Comparison of ENCODE assay signal across 8 cellular contexts in genomic region chr3:122890077-122890484, GRCh38.
A peak's percentile ranks its signal among the peaks of the same experiment; 100 is the strongest.
DNase-seq lines count a peak whose midpoint lies in the region; ATAC-seq, FAIRE-seq and TF ChIP-seq lines count a peak whose summit lies in the region.
"Had no signal": no experiment of that assay in that cellular context is flagged by ENCODE, and none has a peak within 500 bp of the region (broad histone marks: within the 10 kb centered on the region; RNA-seq: fewer than 3 reads in every experiment).

No MANE protein-coding gene starts in this region.

- peaks cover 38% of the 10 kb centered on the region for H3K4me1 ChIP-seq in keratinocyte (ENCODE audit: control insufficient read depth, extremely low read depth, insufficient read depth, low read length)

- peak overlapping the region; percentile 35 for H3K4me2 ChIP-seq in keratinocyte (ENCODE audit: control insufficient read depth, extremely low read depth, insufficient read depth, low read depth, low read length)

- dilution Hi-C loops in keratinocyte (cut with MboI; ENCODE audit: extremely low pct_ligation_motif_present, low sequenced_read_pairs): no loop called here

- H3K27ac Mint-ChIP-seq in HFFc6 (no peak overlapping the region), type B pancreatic cell (peak overlapping the region; percentile 85), T-helper 17 cell (no peak overlapping the region)
- peak overlapping the region; percentile 8 for H3K27ac Mint-ChIP-seq in activated T-helper 17 cell treated with anti-CD3 and anti-CD28 coated beads, Interleukin-2, amount 50 U/mL, for 72 hours

- H3K9ac ChIP-seq in keratinocyte (ENCODE audit: control insufficient read depth, extremely low read depth, insufficient read depth, low read length): no peak overlapping the region

- H2AFZ ChIP-seq in keratinocyte (ENCODE audit: control insufficient read depth, low read length): no peak overlapping the region

- TF ChIP-seq CTCF in HFFc6 (IDR thresholded peaks at IDR 0.05) (no peak), keratinocyte (optimal IDR thresholded peaks at IDR 0.05 in 1 of 3, IDR thresholded peaks at IDR 0.05 in 1 of 3, conservative IDR thresholded peaks at IDR 0.05 in 1 of 3; ENCODE audit: extremely low read depth in 1 of 3, insufficient read depth in 2 of 3, low read length in 3 of 3) (no peak), type B pancreatic cell (conservative IDR thresholded peaks at IDR 0.05) (no peak)

- DNase-seq in GM12891 (ENCODE audit: insufficient read length, low spot score): no peak
- DNase-seq in HFFc6: peak; percentile 18
- DNase-seq in keratinocyte (ENCODE audit: low read depth, low spot score): peak; percentile 63
- no peak for DNase-seq in type B pancreatic cell (ENCODE audit: extremely low spot score, unreplicated experiment)
- no peak for DNase-seq in T-helper 17 cell
- no peak for DNase-seq in NCI-H2227 treated with DMSO at 0.1 percent for 48 hours (lab: John Stamatoyannopoulos, UW)

- H3K27me3 Mint-ChIP-seq in HFFc6 (ENCODE audit: insufficient read depth) (peaks cover 8% of the 10 kb centered on the region), type B pancreatic cell (no peaks in the 10 kb centered on the region), T-helper 17 cell (no peaks in the 10 kb centered on the region)
- H3K27me3 Mint-ChIP-seq in activated T-helper 17 cell treated with anti-CD3 and anti-CD28 coated beads, Interleukin-2, amount 50 U/mL, for 72 hours: no peaks in the 10 kb centered on the region

- ATAC-seq in activated T-helper 17 cell treated with anti-CD3 and anti-CD28 coated beads, Interleukin-2, amount 50 U/mL, for 72 hours (replicated peaks): peak; percentile 33
- no peak for ATAC-seq in T-helper 17 cell

- H3K4me3 ChIP-seq in keratinocyte (ENCODE audit: control insufficient read depth in 2 of 3, extremely low read depth in 1 of 3, insufficient read depth in 2 of 3, low read depth in 1 of 3, low read length in 3 of 3): no peak overlapping the region
- H3K4me3 ChIP-seq: SK-N-MC had no signal

- H3K36me3 ChIP-seq in keratinocyte (ENCODE audit: control insufficient read depth in 2 of 2, extremely low read depth in 1 of 2, insufficient read depth in 2 of 2, low read length in 2 of 2): no peaks in the 10 kb centered on the region

- H3K4me3 Mint-ChIP-seq in HFFc6 (no peak overlapping the region), type B pancreatic cell (peak overlapping the region; percentile 4), T-helper 17 cell (no peak overlapping the region)
- no peak overlapping the region for H3K4me3 Mint-ChIP-seq in activated T-helper 17 cell treated with anti-CD3 and anti-CD28 coated beads, Interleukin-2, amount 50 U/mL, for 72 hours

- no peaks in the 10 kb centered on the region for H3K9me3 Mint-ChIP-seq in HFFc6
- no peaks in the 10 kb centered on the region for H3K9me3 Mint-ChIP-seq in activated T-helper 17 cell treated with anti-CD3 and anti-CD28 coated beads, Interleukin-2, amount 50 U/mL, for 72 hours
- H3K9me3 Mint-ChIP-seq in type B pancreatic cell: no peaks in the 10 kb centered on the region

- H3K9me3 ChIP-seq in keratinocyte (ENCODE audit: control insufficient read depth, low read depth, low read length): no peaks in the 10 kb centered on the region
- H3K9me3 ChIP-seq in T-helper 17 cell (ENCODE audit: control insufficient read depth, low read length, poor library complexity, severe bottlenecking): no peaks in the 10 kb centered on the region

- TF ChIP-seq POLR2A in GM12891 (IDR thresholded peaks at IDR 0.05; ENCODE audit: low read depth, low read length): no peak

- no peaks in the 10 kb centered on the region for H3K27me3 ChIP-seq in keratinocyte (ENCODE audit: control insufficient read depth, extremely low read depth, insufficient read depth, low read length)

- H3K4me1 Mint-ChIP-seq in HFFc6 (ENCODE audit: low read depth): peaks cover 28% of the 10 kb centered on the region
- peaks cover 7% of the 10 kb centered on the region for H3K4me1 Mint-ChIP-seq in activated T-helper 17 cell treated with anti-CD3 and anti-CD28 coated beads, Interleukin-2, amount 50 U/mL, for 72 hours
- H3K4me1 Mint-ChIP-seq in type B pancreatic cell (ENCODE audit: unreplicated experiment): peaks cover 21% of the 10 kb centered on the region
- peaks cover 22% of the 10 kb centered on the region for H3K4me1 Mint-ChIP-seq in T-helper 17 cell

- peak; percentile 68 for FAIRE-seq in GM12891 (lab: Jason Lieb, UNC)
- FAIRE-seq in keratinocyte (lab: Jason Lieb, UNC): peak; percentile 95

- H4K20me1 ChIP-seq in keratinocyte (ENCODE audit: control insufficient read depth, extremely low read depth, insufficient read depth, low read length): no peaks in the 10 kb centered on the region

- no peaks in the 10 kb centered on the region for H3K9me1 ChIP-seq in keratinocyte (ENCODE audit: control insufficient read depth, extremely low read depth, insufficient read depth, low read length)

- peak overlapping the region; percentile 16 for H3K27ac ChIP-seq in keratinocyte (ENCODE audit: control insufficient read depth, insufficient read depth, low read length)
- H3K27ac ChIP-seq: SK-N-MC had no signal

- no peaks in the 10 kb centered on the region for H3K36me3 Mint-ChIP-seq in HFFc6 (ENCODE audit: low read depth)
- no peaks in the 10 kb centered on the region for H3K36me3 Mint-ChIP-seq in activated T-helper 17 cell treated with anti-CD3 and anti-CD28 coated beads, Interleukin-2, amount 50 U/mL, for 72 hours (ENCODE audit: low read depth)
- H3K36me3 Mint-ChIP-seq in type B pancreatic cell: no peaks in the 10 kb centered on the region
- no peaks in the 10 kb centered on the region for H3K36me3 Mint-ChIP-seq in T-helper 17 cell (ENCODE audit: low read depth)

- H3K79me2 ChIP-seq in keratinocyte (ENCODE audit: control insufficient read depth, insufficient read depth, low read length): no peaks in the 10 kb centered on the region

TF ChIP-seq in GM12891, 5 proteins besides CTCF, POLR2A, EP300 and RAD21:
- peak; percentile 59; the same call in 1 of the 2 replicates for TF ChIP-seq SPI1 (IDR thresholded peaks at IDR 0.05; ENCODE audit: low read depth, low read length)
- TF ChIP-seq TAF1 (IDR thresholded peaks at IDR 0.05; ENCODE audit: low read depth, low read length): no peak

Comparison
In these comparisons a context has a peak if more than half of its experiments do, and no peak if none do; other contexts are left out.
1. DNase-seq: peak in HFFc6 (single experiment) and keratinocyte (single experiment); none in GM12891 (single experiment), type B pancreatic cell (single experiment), T-helper 17 cell (0 of 3) and NCI-H2227 treated with DMSO at 0.1 percent for 48 hours (single experiment).
2. H3K27ac Mint-ChIP-seq: peak in activated T-helper 17 cell treated with anti-CD3 and anti-CD28 coated beads, Interleukin-2, amount 50 U/mL, for 72 hours (single experiment) and type B pancreatic cell (single experiment); none in HFFc6 (single experiment) and T-helper 17 cell (single experiment).